ENCODE assay signal across 1 cellular context in genomic region chr7:74579800-74580685, GRCh38.
TF ChIP-seq lines count a peak whose summit lies in the region.

No MANE protein-coding gene starts in this region.

TF ChIP-seq in HepG2, 621 proteins besides CTCF, POLR2A, EP300 and RAD21 (continued from another document and continues in another):
- TF ChIP-seq KIAA2018 (CRISPR knock-in tag; IDR thresholded peaks at IDR 0.05; ENCODE audit: borderline replicate concordance) (no peak), GFI1 (CRISPR knock-in tag; IDR thresholded peaks at IDR 0.05; ENCODE audit: borderline replicate concordance) (peak; percentile 87), SP5 (CRISPR knock-in tag; IDR thresholded peaks at IDR 0.05; ENCODE audit: borderline replicate concordance, low read depth) (peak; percentile 54; the same call in 1 of the 2 replicates), TP53 (CRISPR knock-in tag; conservative IDR thresholded peaks at IDR 0.05) (0 out of 2 replicates have a peak, but pooled peaks have one; percentile 44), JARID2 (CRISPR knock-in tag; IDR thresholded peaks at IDR 0.05; ENCODE audit: insufficient replicate concordance) (no peak), PAXIP1 (CRISPR knock-in tag; conservative IDR thresholded peaks at IDR 0.05) (peak; percentile 98), KDM3A (CRISPR knock-in tag; IDR thresholded peaks at IDR 0.05; ENCODE audit: low read depth) (peak; percentile 95), ZFP82 (CRISPR knock-in tag; IDR thresholded peaks at IDR 0.05; ENCODE audit: borderline replicate concordance) (no peak; the same call in 1 of the 2 replicates), TRIM22 (IDR thresholded peaks at IDR 0.05) (no peak), ZNF569 (CRISPR knock-in tag; IDR thresholded peaks at IDR 0.05; ENCODE audit: borderline replicate concordance) (peak; percentile 46; the same call in 1 of the 2 replicates), SATB2 (CRISPR knock-in tag; IDR thresholded peaks at IDR 0.05) (peak; percentile 13; the same call in 1 of the 2 replicates), ATF5 (CRISPR knock-in tag; IDR thresholded peaks at IDR 0.05; ENCODE audit: low read depth) (no peak), NR3C1 (CRISPR knock-in tag; IDR thresholded peaks at IDR 0.05) (no peak), ZMAT3 (CRISPR knock-in tag; conservative IDR thresholded peaks at IDR 0.05) (peak; percentile 29; the same call in 1 of the 2 replicates), ZNF543 (CRISPR knock-in tag; IDR thresholded peaks at IDR 0.05) (peak; percentile 93), ZNF33A (CRISPR knock-in tag; IDR thresholded peaks at IDR 0.05; ENCODE audit: borderline replicate concordance) (no peak), U2AF1 (optimal IDR thresholded peaks at IDR 0.05; ENCODE audit: low read depth, low read length) (no peak), FUBP1 (CRISPR knock-in tag; IDR thresholded peaks at IDR 0.05; ENCODE audit: borderline replicate concordance) (no peak), WIZ (CRISPR knock-in tag; IDR thresholded peaks at IDR 0.05) (no peak), STAG1 (CRISPR knock-in tag; IDR thresholded peaks at IDR 0.05) (peak; percentile 36), RARA (CRISPR knock-in tag; IDR thresholded peaks at IDR 0.05) (peak; percentile 79), REXO4 (CRISPR knock-in tag; IDR thresholded peaks at IDR 0.05; ENCODE audit: borderline replicate concordance) (no peak), ZNF800 (CRISPR knock-in tag; IDR thresholded peaks at IDR 0.05) (peak; percentile 21; the same call in 1 of the 2 replicates), HOXA3 (CRISPR knock-in tag; IDR thresholded peaks at IDR 0.05) (peak; percentile 81), SNRNP70 (IDR thresholded peaks at IDR 0.05; ENCODE audit: low read depth, low read length) (no peak), ZNF7 (CRISPR knock-in tag; IDR thresholded peaks at IDR 0.05) (no peak), PHF20 (CRISPR knock-in tag; IDR thresholded peaks at IDR 0.05) (no peak; the same call in 1 of the 2 replicates), ZNF615 (CRISPR knock-in tag; IDR thresholded peaks at IDR 0.05; ENCODE audit: borderline replicate concordance) (no peak), FOSL1 (CRISPR knock-in tag; IDR thresholded peaks at IDR 0.05; ENCODE audit: borderline replicate concordance) (no peak), ZNF251 (CRISPR knock-in tag; IDR thresholded peaks at IDR 0.05) (no peak), HHEX (CRISPR knock-in tag; IDR thresholded peaks at IDR 0.05) (no peak), NFYB (CRISPR knock-in tag; IDR thresholded peaks at IDR 0.05) (peak; percentile 30; the same call in 1 of the 2 replicates), ZMAT5 (CRISPR knock-in tag; IDR thresholded peaks at IDR 0.05; ENCODE audit: borderline replicate concordance, low read depth) (no peak), THAP9 (CRISPR knock-in tag; IDR thresholded peaks at IDR 0.05; ENCODE audit: borderline replicate concordance) (peak; percentile 70; the same call in 1 of the 2 replicates), ZNF335 (CRISPR knock-in tag; IDR thresholded peaks at IDR 0.05) (no peak), ZNF740 (CRISPR knock-in tag; IDR thresholded peaks at IDR 0.05) (0 out of 2 replicates have a peak, but pooled peaks have one; percentile 39), PAF1 (CRISPR knock-in tag; IDR thresholded peaks at IDR 0.05) (no peak)
